ENCODE assay signal across 23 cellular contexts in genomic region chr10:35456175-35456574, GRCh38.
DNase-seq lines count a peak whose midpoint lies in the region; ATAC-seq and TF ChIP-seq lines count a peak whose summit lies in the region.
"Had no signal": no experiment of that assay in that cellular context is flagged by ENCODE, and none has a peak within 500 bp of the region (broad histone marks: within the 10 kb centered on the region; RNA-seq: fewer than 3 reads in every experiment).

No MANE protein-coding gene starts in this region.

- H3F3A ChIP-seq in MM.1S (ENCODE audit: insufficient read depth, low read length) = no peaks in the 10 kb centered on the region

- no peak overlapping the region for H3K9ac ChIP-seq in MM.1S (ENCODE audit: low read length)
- H3K9ac ChIP-seq: GM23248 had no signal

- WGBS in adrenal gland, 4 donors = 81 to 90% (median 87%) methylated on average over 2 of the region's 2 CpGs

- H3K36me3 ChIP-seq in MM.1S (replicated peaks; ENCODE audit: insufficient read depth, low read length) = no peaks in the 10 kb centered on the region
- no peaks in the 10 kb centered on the region for H3K36me3 ChIP-seq in adrenal gland (replicated peaks in 1 of 2)
- H3K36me3 ChIP-seq: upper lobe of right lung had no signal

- intact Hi-C loops in dorsolateral prefrontal cortex (cut with DNase I) (loop anchor here in 1 of 2 donors (5.0 kb wide), 1 partner anchor 119 kb away; the partner anchor contains the start of gene CCNY), adrenal gland (cut with DNase I) (no loop called here)

- H4K20me1 ChIP-seq in MM.1S (ENCODE audit: insufficient read depth, low read length) = no peaks in the 10 kb centered on the region

- H3K9me3 ChIP-seq in MM.1S (replicated peaks; ENCODE audit: insufficient read depth, low read length) (no peaks in the 10 kb centered on the region), adrenal gland (replicated peaks in 1 of 3) (no peaks in the 10 kb centered on the region)
- H3K9me3 ChIP-seq: upper lobe of right lung had no signal

- H3K9me2 ChIP-seq in MM.1S (replicated peaks; ENCODE audit: insufficient read depth, low read length) = no peaks in the 10 kb centered on the region

- no peak for TF ChIP-seq POLR2A in adrenal gland (IDR thresholded peaks at IDR 0.05)

- TF ChIP-seq CTCF in dorsolateral prefrontal cortex (IDR thresholded peaks at IDR 0.05 in 54 of 56, conservative IDR thresholded peaks at IDR 0.05 in 2 of 56; ENCODE audit: low read depth in 1 of 56, partially characterized antibody in 56 of 56) (no peak), MM.1S (IDR thresholded peaks at IDR 0.05; ENCODE audit: low read length) (no peak), adrenal gland (IDR thresholded peaks at IDR 0.05) (no peak)

- no peak overlapping the region for H3K4me2 ChIP-seq in MM.1S (ENCODE audit: low read depth, low read length)

- DNase-seq in NCI-H1436 (lab: John Stamatoyannopoulos, UW) = peak; percentile 40
- DNase-seq in NCI-H1436 treated with DMSO at 0.1 percent for 48 hours (lab: John Stamatoyannopoulos, UW) = no peak
- DNase-seq in NCI-H69 (lab: John Stamatoyannopoulos, UW) = peak; percentile 61
- no peak for DNase-seq in dorsolateral prefrontal cortex
- peak; percentile 83 for DNase-seq in pons (ENCODE audit: low spot score)
- DNase-seq in MM.1S = no peak
- no peak for DNase-seq in adrenal gland
- DNase-seq: activated CD4-positive, alpha-beta T cell treated with anti-CD3 and anti-CD28 coated beads, Interleukin-2, amount 50 U/mL, for 1 hour; activated naive CD4-positive, alpha-beta T cell treated with anti-CD3 and anti-CD28 coated beads, Interleukin-2, amount 10 ng/mL, durations not matched to agents 7 days and 5 days; AML-193; aorta; central memory CD4-positive, alpha-beta T cell; DMS53; GDM1; GM23248; NCI-H2081 treated with DMSO at 0.1 percent for 48 hours; NCI-H510A treated with DMSO at 0.1 percent for 48 hours; occipital lobe; stimulated activated CD8-positive, alpha-beta memory T cell treated with anti-CD3 and anti-CD28 coated beads, Interleukin-4, amount 100 ng/mL, for 48 hours; T-helper 9 cell; upper lobe of right lung had no signal

- H3K27me3 ChIP-seq in dorsolateral prefrontal cortex = no peaks in the 10 kb centered on the region
- no peaks in the 10 kb centered on the region for H3K27me3 ChIP-seq in MM.1S (replicated peaks; ENCODE audit: insufficient read depth, low read length)
- H3K27me3 ChIP-seq in adrenal gland = no peaks in the 10 kb centered on the region
- H3K27me3 ChIP-seq: upper lobe of right lung had no signal

- ATAC-seq in HG03159 (IDR thresholded peaks at IDR 0.05; ENCODE audit: unreplicated experiment) = no peak
- ATAC-seq: upper lobe of right lung had no signal

- peak overlapping the region in 8 of 59 donors; percentile 2 to 34 (median 19) for H3K4me3 ChIP-seq in dorsolateral prefrontal cortex
- no peak overlapping the region for H3K4me3 ChIP-seq in MM.1S (ENCODE audit: low read length)
- H3K4me3 ChIP-seq in adrenal gland = no peak overlapping the region
- H3K4me3 ChIP-seq: GM23248, lung, upper lobe of right lung had no signal

- H3K79me2 ChIP-seq in MM.1S (ENCODE audit: low read length) = peaks cover 55% of the 10 kb centered on the region

- H2AFZ ChIP-seq in MM.1S (ENCODE audit: low read length) = no peak overlapping the region
- H2AFZ ChIP-seq: GM23248 had no signal

- H3K4me1 ChIP-seq in MM.1S (ENCODE audit: low read length) (0 out of 2 replicates have a peak, but pooled peaks cover 5% of the 10 kb centered on the region), adrenal gland (replicated peaks in 1 of 2) (peaks cover 21 to 68% of the 10 kb centered on the region in 2 donors)

- H3K27ac ChIP-seq in dorsolateral prefrontal cortex (peak overlapping the region in 58 of 59 donors; percentile 52 to 100 (median 93)), MM.1S (ENCODE audit: low read length) (no peak overlapping the region), adrenal gland (no peak overlapping the region)
- H3K27ac ChIP-seq: GM23248, upper lobe of right lung had no signal

Comparison
In these comparisons a context has a peak if more than half of its experiments do, and no peak if none do; other contexts are left out.
1. DNase-seq: peak in NCI-H1436 (single experiment), NCI-H69 (single experiment) and pons (single experiment); none in NCI-H1436 treated with DMSO at 0.1 percent for 48 hours (single experiment), dorsolateral prefrontal cortex (0 of 10), MM.1S (single experiment) and adrenal gland (0 of 7).
2. H3K27ac ChIP-seq: peak in dorsolateral prefrontal cortex (58 of 59); none in MM.1S (single experiment) and adrenal gland (0 of 5).